In genomic region chr2:42163444-42164045, GRCh38 we compare ENCODE assay signal across 24 cellular contexts. TPM values are rescaled to one million over a fixed set of nuclear protein-coding genes. Genes with fewer than 3 reads are reported as not detected.
A peak's percentile ranks its signal among the peaks of the same experiment; 100 is the strongest.
DNase-seq lines count a peak whose midpoint lies in the region; ATAC-seq and TF ChIP-seq lines count a peak whose summit lies in the region.
"Had no signal": no experiment of that assay in that cellular context is flagged by ENCODE, and none has a peak within 500 bp of the region (broad histone marks: within the 10 kb centered on the region; RNA-seq: fewer than 3 reads in every experiment).

No MANE protein-coding gene starts in this region.

- H3K27ac ChIP-seq in ACC112 (ENCODE audit: low read depth, low read length) (no peak overlapping the region), GM23338 (ENCODE audit: low read depth) (no peak overlapping the region), VCaP (peak overlapping the region; percentile 45), prostate gland (no peak overlapping the region)
- H3K27ac ChIP-seq: A549, C4-2B, gastroesophageal sphincter, psoas muscle had no signal

- TF ChIP-seq POLR2A in prostate gland (IDR thresholded peaks at IDR 0.05) = no peak

- H3K4me3 Mint-ChIP-seq in GM23338 (no peak overlapping the region), mesothelial cell of epicardium (no peak overlapping the region)
- H3K4me3 Mint-ChIP-seq: activated T-cell treated with anti-CD3 and anti-CD28 coated beads, Interleukin-2, amount 50 U/mL, for 24 hours; type B pancreatic cell had no signal

- H3K4me1 Mint-ChIP-seq in GM23338 (peaks cover 10% of the 10 kb centered on the region), mesothelial cell of epicardium (peaks cover 37% of the 10 kb centered on the region)

- 74% methylated on average over 8 of the region's 8 CpGs for WGBS in prostate gland

- H3K36me3 Mint-ChIP-seq in GM23338 (ENCODE audit: low read depth) (no peaks in the 10 kb centered on the region), mesothelial cell of epicardium (no peaks in the 10 kb centered on the region)
- H3K36me3 Mint-ChIP-seq: activated naive CD4-positive, alpha-beta T cell treated with anti-CD3 and anti-CD28 coated beads, Interleukin-2, amount 50 U/mL, for 72 hours; type B pancreatic cell had no signal

- H3K27me3 ChIP-seq in ACC112 (ENCODE audit: insufficient read depth, low read length) = no peaks in the 10 kb centered on the region
- H3K27me3 ChIP-seq in GM23338 (ENCODE audit: insufficient read depth) = no peaks in the 10 kb centered on the region
- H3K27me3 ChIP-seq in prostate gland (replicated peaks; ENCODE audit: insufficient read depth) = no peaks in the 10 kb centered on the region
- H3K27me3 ChIP-seq: gastroesophageal sphincter, MG63 had no signal

- H3K4me2 ChIP-seq in GM23338 = no peak overlapping the region
- H3K4me2 ChIP-seq: A549 had no signal

- no peak for DNase-seq in GM23338 (ENCODE audit: low spot score)
- DNase-seq in mesothelial cell of epicardium (ENCODE audit: low spot score in 2 of 2, unreplicated experiment in 2 of 2) = no peak
- no peak for DNase-seq in activated CD4-positive, alpha-beta T cell treated with anti-CD3 and anti-CD28 coated beads for 4 hours
- no peak for DNase-seq in prostate gland (ENCODE audit: low spot score)
- DNase-seq in COLO829 (ENCODE audit: low spot score) = no peak
- DNase-seq: activated CD8-positive, alpha-beta memory T cell treated with anti-CD3 and anti-CD28 coated beads for 24 hours; activated T-cell treated with anti-CD3 and anti-CD28 coated beads, Interleukin-2, amount 50 U/mL, for 24 hours; islet precursor cell; MG63; NCI-H1436; NK-92 treated with Interleukin-12 subunit alpha and Interleukin-12 subunit beta, amount 100 ng/mL, for 24 hours; psoas muscle; stimulated activated CD4-positive, alpha-beta T cell treated with anti-CD3 and anti-CD28 coated beads, Interleukin-4, amount 100 ng/mL, for 24 hours; stimulated activated naive CD8-positive, alpha-beta T cell treated with anti-CD3 and anti-CD28 coated beads, Interleukin-15, Interleukin-2, amounts not matched to agents 100 U/mL and 50 U/mL, for 24 hours; T-helper 1 cell had no signal

- intact Hi-C loops in prostate gland (cut with DNase I) = no loop called here

- H3K36me3 ChIP-seq in ACC112 (ENCODE audit: insufficient read depth, low read length) = no peaks in the 10 kb centered on the region
- H3K36me3 ChIP-seq in GM23338 (ENCODE audit: insufficient read depth) = no peaks in the 10 kb centered on the region
- H3K36me3 ChIP-seq in prostate gland = no peaks in the 10 kb centered on the region
- H3K36me3 ChIP-seq: gastroesophageal sphincter, MG63 had no signal

- peak overlapping the region; percentile 28 for H2AFZ ChIP-seq in ACC112 (ENCODE audit: low read length, unreplicated experiment)
- H2AFZ ChIP-seq in GM23338 = peak overlapping the region; percentile 90

- H3K4me1 ChIP-seq in ACC112 (ENCODE audit: control insufficient read depth, insufficient read depth, low read length, unreplicated experiment) = no peaks in the 10 kb centered on the region
- no peaks in the 10 kb centered on the region for H3K4me1 ChIP-seq in GM23338 (ENCODE audit: insufficient read depth)
- H3K4me1 ChIP-seq in prostate gland (replicated peaks) = no peaks in the 10 kb centered on the region
- H3K4me1 ChIP-seq: psoas muscle had no signal

- H3K27me3 Mint-ChIP-seq in GM23338 (ENCODE audit: insufficient read depth, low read depth, poor library complexity) (no peaks in the 10 kb centered on the region), mesothelial cell of epicardium (ENCODE audit: low read depth) (no peaks in the 10 kb centered on the region)
- H3K27me3 Mint-ChIP-seq: activated T-cell treated with anti-CD3 and anti-CD28 coated beads, Interleukin-2, amount 50 U/mL, for 24 hours; type B pancreatic cell had no signal

- 0 out of 2 replicates have a peak, but pooled peaks cover 5% of the 10 kb centered on the region for H3K9me2 ChIP-seq in GM23338 (ENCODE audit: insufficient read depth)

- H4K20me1 ChIP-seq in GM23338 (replicated peaks; ENCODE audit: insufficient read depth) = no peaks in the 10 kb centered on the region

- H3K27ac Mint-ChIP-seq in GM23338 = no peak overlapping the region
- H3K27ac Mint-ChIP-seq in mesothelial cell of epicardium = peak overlapping the region; percentile 13
- H3K27ac Mint-ChIP-seq: activated naive CD4-positive, alpha-beta T cell treated with anti-CD3 and anti-CD28 coated beads, Interleukin-2, amount 50 U/mL, for 72 hours; activated T-cell treated with anti-CD3 and anti-CD28 coated beads, Interleukin-2, amount 50 U/mL, for 24 hours had no signal

- H3K79me2 ChIP-seq in ACC112 (ENCODE audit: control insufficient read depth, insufficient read depth, low read length, unreplicated experiment) (no peaks in the 10 kb centered on the region), GM23338 (replicated peaks; ENCODE audit: insufficient read depth) (no peaks in the 10 kb centered on the region)

- H3K4me3 ChIP-seq in ACC112 (ENCODE audit: low read depth, low read length) = no peak overlapping the region
- no peak overlapping the region for H3K4me3 ChIP-seq in GM23338
- no peak overlapping the region for H3K4me3 ChIP-seq in prostate gland
- H3K4me3 ChIP-seq: A549, gastroesophageal sphincter, MG63, psoas muscle, skin epidermis had no signal

- no peak for ATAC-seq in GM23338
- ATAC-seq in HG03039 (IDR thresholded peaks at IDR 0.05; ENCODE audit: unreplicated experiment) = no peak
- ATAC-seq: activated naive CD4-positive, alpha-beta T cell treated with anti-CD3 and anti-CD28 coated beads, Interleukin-2, amount 50 U/mL, for 72 hours; gastroesophageal sphincter; psoas muscle; stimulated activated naive CD8-positive, alpha-beta T cell treated with anti-CD3 and anti-CD28 coated beads, Interleukin-15, Interleukin-2, amounts not matched to agents 100 U/mL and 50 U/mL, for 24 hours had no signal

- TF ChIP-seq CTCF in GM23338 (conservative IDR thresholded peaks at IDR 0.05; ENCODE audit: low read depth in 2 of 2) = no peak
- TF ChIP-seq CTCF in VCaP (conservative IDR thresholded peaks at IDR 0.05) = no peak
- no peak for TF ChIP-seq CTCF in mesothelial cell of epicardium (IDR thresholded peaks at IDR 0.05; ENCODE audit: unreplicated experiment)
- TF ChIP-seq CTCF in prostate gland (IDR thresholded peaks at IDR 0.05) = no peak

- no peaks in the 10 kb centered on the region for H3F3A ChIP-seq in GM23338 (replicated peaks; ENCODE audit: low read depth)

- H3K9me3 Mint-ChIP-seq in GM23338 (no peaks in the 10 kb centered on the region), mesothelial cell of epicardium (no peaks in the 10 kb centered on the region)
- H3K9me3 Mint-ChIP-seq: activated naive CD4-positive, alpha-beta T cell treated with anti-CD3 and anti-CD28 coated beads, Interleukin-2, amount 50 U/mL, for 72 hours; activated T-cell treated with anti-CD3 and anti-CD28 coated beads, Interleukin-2, amount 50 U/mL, for 24 hours; type B pancreatic cell had no signal

- no peaks in the 10 kb centered on the region for H3K9me3 ChIP-seq in prostate gland
- H3K9me3 ChIP-seq: A549, gastroesophageal sphincter, MG63, psoas muscle had no signal

TF ChIP-seq in GM23338, 12 proteins besides CTCF, POLR2A, EP300 and RAD21 (continues in another document):
- no peak for TF ChIP-seq JUNB (IDR thresholded peaks at IDR 0.05; ENCODE audit: unreplicated experiment)
- TF ChIP-seq ZNF114 (CRISPR knock-in tag; IDR thresholded peaks at IDR 0.05) = no peak
- TF ChIP-seq NANOG (IDR thresholded peaks at IDR 0.05; ENCODE audit: borderline replicate concordance) = no peak
- no peak for TF ChIP-seq ZNF331 (CRISPR knock-in tag; IDR thresholded peaks at IDR 0.05; ENCODE audit: low read depth)
- TF ChIP-seq EZH2 (IDR thresholded peaks at IDR 0.05; ENCODE audit: low read depth, unreplicated experiment) = no peak

RNA-seq across cellular contexts. Expression of gene EML4, which starts 5.6 kb away (rescaled TPM):
- total RNA-seq in GM23338 (2014; rRNA removed; shearing (Covaris generic)) = 100 and 115 TPM in 2 replicates
- polyA plus RNA-seq in GM23338 (2016; fragmentation: Nextera tagmentation; extraction: Ambion mirVana) = 55.4 and 65.3 TPM in 2 replicates
- total RNA-seq in mesothelial cell of epicardium = 93.4 to 97.2 TPM (median 95.6 TPM) in 3 replicates
- 10 to 100 TPM; 26.3 to 38.2 TPM for total RNA-seq in prostate gland
